Comparison of ENCODE assay signal across 14 cellular contexts in the genomic region with DNA sequence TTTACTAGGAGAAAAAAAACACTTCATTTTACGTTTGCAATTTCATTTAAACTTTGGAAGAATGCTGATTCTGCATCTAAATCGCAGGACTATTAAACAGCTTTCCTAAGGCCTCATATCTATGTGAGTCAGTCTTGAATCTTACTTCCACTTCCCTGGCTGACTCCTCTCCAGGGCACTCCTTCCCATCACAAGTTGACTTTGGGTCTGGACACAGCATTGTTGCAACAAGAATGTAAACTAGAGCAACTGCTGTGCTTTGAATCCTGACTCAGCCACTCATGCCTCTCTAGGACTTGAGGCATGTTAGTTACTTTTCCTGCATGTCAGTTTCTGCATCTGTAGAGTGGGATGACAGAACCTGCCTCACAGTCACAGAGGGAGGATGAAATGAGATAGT.
DNase-seq lines count a peak whose midpoint lies in the region; ATAC-seq, FAIRE-seq and TF ChIP-seq lines count a peak whose summit lies in the region.
"Had no signal": no experiment of that assay in that cellular context is flagged by ENCODE, and none has a peak within 500 bp of the region (broad histone marks: within the 10 kb centered on the region; RNA-seq: fewer than 3 reads in every experiment).

No MANE protein-coding gene starts in this region.

- FAIRE-seq in GM12878 (lab: Jason Lieb, UNC): no peak
- FAIRE-seq in keratinocyte (lab: Jason Lieb, UNC): peak; percentile 99

- DNase-seq in A172 (ENCODE audit: low spot score) (peak; percentile 53), HK-2 (ENCODE audit: unreplicated experiment) (peak; percentile 66), GM12878 (ENCODE audit: low read depth, low spot score) (no peak), keratinocyte (ENCODE audit: low read depth, low spot score) (peak; percentile 90), NCI-H446 treated with DMSO at 0.1 percent for 48 hours (lab: John Stamatoyannopoulos, UW) (no peak), ovary (no peak), coronary artery (ENCODE audit: low spot score) (no peak)
- DNase-seq in activated CD4-positive, alpha-beta memory T cell treated with anti-CD3 and anti-CD28 coated beads for 36 hours: no peak
- DNase-seq: activated CD8-positive, alpha-beta T cell treated with anti-CD3 and anti-CD28 coated beads for 36 hours; hippocampal formation; NCI-H1694 treated with DMSO at 0.1 percent for 48 hours; SIG-M5 had no signal

- in situ Hi-C loops in GM12878 (cut with MboI): no loop called here

- RAD21 ChIA-PET in GM12878 (lab: Charles Lee; ENCODE audit: unreplicated experiment): interaction anchor here (1.0 kb wide), 2 partner anchors 26 to 30 kb away, joined by 3 to 4 read pairs; no protein-coding TSS in a partner anchor

- BruUV-seq in GM12878 (replicated peaks; lab: Mats Ljungman, UMichigan): no TSS peak

- H3K36me3 ChIP-seq in GM12878 (ENCODE audit: control insufficient read depth in 2 of 2, insufficient read depth in 2 of 2, low read length in 1 of 2): no peaks in the 10 kb centered on the region
- no peaks in the 10 kb centered on the region for H3K36me3 ChIP-seq in keratinocyte (ENCODE audit: control insufficient read depth in 2 of 2, extremely low read depth in 1 of 2, insufficient read depth in 2 of 2, low read length in 2 of 2)
- H3K36me3 ChIP-seq in ovary: no peaks in the 10 kb centered on the region
- H3K36me3 ChIP-seq: BLaER1, vagina had no signal

- H3K9me3 ChIP-seq in GM12878 (replicated peaks; ENCODE audit: control insufficient read depth, insufficient read depth, low read length): no peaks in the 10 kb centered on the region
- no peaks in the 10 kb centered on the region for H3K9me3 ChIP-seq in keratinocyte (ENCODE audit: control insufficient read depth, low read depth, low read length)
- no peaks in the 10 kb centered on the region for H3K9me3 ChIP-seq in ovary
- H3K9me3 ChIP-seq: BLaER1, vagina had no signal

- no peaks in the 10 kb centered on the region for H3K27me3 Mint-ChIP-seq in activated CD4-positive, alpha-beta memory T cell treated with anti-CD3 and anti-CD28 coated beads for 36 hours
- H3K27me3 Mint-ChIP-seq: activated CD8-positive, alpha-beta T cell treated with anti-CD3 and anti-CD28 coated beads for 36 hours had no signal

- no peak overlapping the region for H3K27ac ChIP-seq in GM12878 (ENCODE audit: control insufficient read depth, insufficient read depth)
- peak overlapping the region; percentile 72 for H3K27ac ChIP-seq in keratinocyte (ENCODE audit: control insufficient read depth, insufficient read depth, low read length)
- H3K27ac ChIP-seq in ovary: no peak overlapping the region
- H3K27ac ChIP-seq in coronary artery: no peak overlapping the region
- H3K27ac ChIP-seq: BLaER1, vagina had no signal

- H3K4me3 Mint-ChIP-seq in activated CD4-positive, alpha-beta memory T cell treated with anti-CD3 and anti-CD28 coated beads for 36 hours: no peak overlapping the region
- H3K4me3 Mint-ChIP-seq: activated CD8-positive, alpha-beta T cell treated with anti-CD3 and anti-CD28 coated beads for 36 hours had no signal

- H3K4me3 ChIP-seq in GM12878: no peak overlapping the region
- H3K4me3 ChIP-seq in keratinocyte (ENCODE audit: control insufficient read depth in 2 of 3, extremely low read depth in 1 of 3, insufficient read depth in 2 of 3, low read depth in 1 of 3, low read length in 3 of 3): no peak overlapping the region
- no peak overlapping the region for H3K4me3 ChIP-seq in ovary
- H3K4me3 ChIP-seq in coronary artery: no peak overlapping the region
- H3K4me3 ChIP-seq: BLaER1, vagina had no signal

- H2AFZ ChIP-seq in GM12878 (ENCODE audit: control insufficient read depth, low read depth, low read length) (no peak overlapping the region), keratinocyte (ENCODE audit: control insufficient read depth, low read length) (no peak overlapping the region)

- no peaks in the 10 kb centered on the region for H3K4me1 Mint-ChIP-seq in activated CD4-positive, alpha-beta memory T cell treated with anti-CD3 and anti-CD28 coated beads for 36 hours (ENCODE audit: low read depth)

- intact Hi-C loops in GM12878 (cut with micrococcal nuclease; ENCODE audit: unreplicated experiment) (no loop called here), ovary (cut with DNase I) (no loop called here)
- intact Hi-C loops in activated CD4-positive, alpha-beta memory T cell treated with anti-CD3 and anti-CD28 coated beads for 36 hours (cut with micrococcal nuclease): no loop called here

- no peaks in the 10 kb centered on the region for H3K9me1 ChIP-seq in keratinocyte (ENCODE audit: control insufficient read depth, extremely low read depth, insufficient read depth, low read length)

- SMC1A ChIA-PET in GM12878 (lab: Charles Lee; ENCODE audit: uncharacterized antibody, unreplicated experiment): interaction anchor here (0.7 to 1.8 kb wide), 3 partner anchors 18 to 64 kb away, joined by 3 to 4 read pairs (median 3); no protein-coding TSS in a partner anchor

- H3K9ac ChIP-seq in GM12878 (ENCODE audit: control insufficient read depth, insufficient read depth, low read length): no peak overlapping the region
- no peak overlapping the region for H3K9ac ChIP-seq in keratinocyte (ENCODE audit: control insufficient read depth, extremely low read depth, insufficient read depth, low read length)
- H3K9ac ChIP-seq: BLaER1 had no signal

- H3K79me2 ChIP-seq in GM12878 (ENCODE audit: control insufficient read depth, insufficient read depth, low read length) (no peaks in the 10 kb centered on the region), keratinocyte (ENCODE audit: control insufficient read depth, insufficient read depth, low read length) (no peaks in the 10 kb centered on the region)

- ATAC-seq in GM12878: peak; percentile 29; the same call in 2 of the 3 replicates
- ATAC-seq: activated CD8-positive, alpha-beta T cell treated with anti-CD3 and anti-CD28 coated beads for 36 hours had no signal

- no peaks in the 10 kb centered on the region for H3K36me3 Mint-ChIP-seq in activated CD4-positive, alpha-beta memory T cell treated with anti-CD3 and anti-CD28 coated beads for 36 hours

- no peaks in the 10 kb centered on the region for H4K20me1 ChIP-seq in GM12878 (ENCODE audit: control insufficient read depth, insufficient read depth)
- no peaks in the 10 kb centered on the region for H4K20me1 ChIP-seq in keratinocyte (ENCODE audit: control insufficient read depth, extremely low read depth, insufficient read depth, low read length)
- H4K20me1 ChIP-seq: BLaER1 had no signal

- no peaks in the 10 kb centered on the region for H3K27me3 ChIP-seq in GM12878 (replicated peaks in 1 of 2; ENCODE audit: control insufficient read depth in 2 of 2, insufficient read depth in 2 of 2, low read length in 1 of 2)
- no peaks in the 10 kb centered on the region for H3K27me3 ChIP-seq in keratinocyte (ENCODE audit: control insufficient read depth, extremely low read depth, insufficient read depth, low read length)
- no peaks in the 10 kb centered on the region for H3K27me3 ChIP-seq in ovary
- H3K27me3 ChIP-seq: BLaER1, vagina had no signal

- H3K4me1 ChIP-seq in GM12878 (ENCODE audit: control insufficient read depth, insufficient read depth, low read length) (no peaks in the 10 kb centered on the region), keratinocyte (ENCODE audit: control insufficient read depth, extremely low read depth, insufficient read depth, low read length) (peaks cover 29% of the 10 kb centered on the region), ovary (ENCODE audit: insufficient read depth) (peaks cover 2% of the 10 kb centered on the region)
- H3K4me1 ChIP-seq: BLaER1, vagina had no signal

- TF ChIP-seq POLR2A in GM12878 (IDR thresholded peaks at IDR 0.05; ENCODE audit: low read depth, low read length) (no peak), ovary (IDR thresholded peaks at IDR 0.05) (no peak)

- TF ChIP-seq RAD21 in GM12878 (IDR thresholded peaks at IDR 0.05; ENCODE audit: insufficient read depth, low read depth, low read length): no peak

- WGBS in GM12878 (ENCODE audit: insufficient coverage, insufficient replicate concordance, low lambda C conversion rate, missing lambda C conversion rate): 0% methylated on average over 2 of the region's 2 CpGs
- WGBS in ovary, 3 donors: 24 to 42% (median 28%) methylated on average over 2 of the region's 2 CpGs

- POLR2A ChIA-PET in GM12878 (lab: Charles Lee): no interaction called here
- POLR2A ChIA-PET in activated CD4-positive, alpha-beta memory T cell treated with anti-CD3 and anti-CD28 coated beads for 36 hours (lab: Charles Lee): no interaction called here

- no peaks in the 10 kb centered on the region for H3K9me3 Mint-ChIP-seq in activated CD4-positive, alpha-beta memory T cell treated with anti-CD3 and anti-CD28 coated beads for 36 hours

- dilution Hi-C loops in keratinocyte (cut with MboI; ENCODE audit: extremely low pct_ligation_motif_present, low sequenced_read_pairs): no loop called here

- H3K27ac Mint-ChIP-seq in activated CD4-positive, alpha-beta memory T cell treated with anti-CD3 and anti-CD28 coated beads for 36 hours: no peak overlapping the region
- H3K27ac Mint-ChIP-seq: activated CD8-positive, alpha-beta T cell treated with anti-CD3 and anti-CD28 coated beads for 36 hours had no signal

- TF ChIP-seq CTCF in GM12878 (IDR thresholded peaks at IDR 0.05 in 2 of 3, conservative IDR thresholded peaks at IDR 0.05 in 1 of 3; ENCODE audit: control insufficient read depth in 2 of 3, extremely low read depth in 1 of 3, insufficient read depth in 1 of 3, low read depth in 3 of 3, low read length in 3 of 3) (no peak), keratinocyte (optimal IDR thresholded peaks at IDR 0.05 in 1 of 3, IDR thresholded peaks at IDR 0.05 in 1 of 3, conservative IDR thresholded peaks at IDR 0.05 in 1 of 3; ENCODE audit: extremely low read depth in 1 of 3, insufficient read depth in 2 of 3, low read length in 3 of 3) (no peak), ovary (IDR thresholded peaks at IDR 0.05) (no peak), coronary artery (IDR thresholded peaks at IDR 0.05) (no peak)

- no peak overlapping the region for H3K4me2 ChIP-seq in GM12878 (ENCODE audit: control insufficient read depth, insufficient read depth)
- H3K4me2 ChIP-seq in keratinocyte (ENCODE audit: control insufficient read depth, extremely low read depth, insufficient read depth, low read depth, low read length): peak overlapping the region; percentile 24
- H3K4me2 ChIP-seq: BLaER1 had no signal

- CTCF ChIA-PET in GM12878 (lab: Yijun Ruan, JAX): interaction anchor here (0.9 to 1.7 kb wide), 3 partner anchors 12 to 378 kb away, joined by 3 to 5 read pairs (median 3); no protein-coding TSS in a partner anchor
- CTCF ChIA-PET in activated CD4-positive, alpha-beta memory T cell treated with anti-CD3 and anti-CD28 coated beads for 36 hours (lab: Charles Lee): no interaction called here

- no peak for TF ChIP-seq EP300 in GM12878 (IDR thresholded peaks at IDR 0.05; ENCODE audit: borderline replicate concordance in 1 of 2, control insufficient read depth in 1 of 2, low read depth in 2 of 2, low read length in 2 of 2)
- no peak for TF ChIP-seq EP300 in ovary (IDR thresholded peaks at IDR 0.05)

TF ChIP-seq in GM12878, 131 proteins besides CTCF, POLR2A, EP300 and RAD21 (continues in another document):
- no peak for TF ChIP-seq CREB1 (IDR thresholded peaks at IDR 0.05; ENCODE audit: low read depth)
- TF ChIP-seq YBX1 (IDR thresholded peaks at IDR 0.05): no peak
- TF ChIP-seq ZBED1 (IDR thresholded peaks at IDR 0.05; ENCODE audit: borderline replicate concordance): no peak
- no peak for TF ChIP-seq FOS (IDR thresholded peaks at IDR 0.05; ENCODE audit: borderline replicate concordance, extremely low read depth, insufficient read length)
- no peak for TF ChIP-seq DPF2 (IDR thresholded peaks at IDR 0.05)

Comparison
In these comparisons a context has a peak if more than half of its experiments do, and no peak if none do; other contexts are left out.
1. DNase-seq: peak in A172 (single experiment), HK-2 (single experiment) and keratinocyte (single experiment); none in GM12878 (single experiment), NCI-H446 treated with DMSO at 0.1 percent for 48 hours (single experiment), activated CD4-positive, alpha-beta memory T cell treated with anti-CD3 and anti-CD28 coated beads for 36 hours (single experiment), ovary (0 of 5) and coronary artery (single experiment).